16 cellular contexts compared by ENCODE assay signal in the genomic region with DNA sequence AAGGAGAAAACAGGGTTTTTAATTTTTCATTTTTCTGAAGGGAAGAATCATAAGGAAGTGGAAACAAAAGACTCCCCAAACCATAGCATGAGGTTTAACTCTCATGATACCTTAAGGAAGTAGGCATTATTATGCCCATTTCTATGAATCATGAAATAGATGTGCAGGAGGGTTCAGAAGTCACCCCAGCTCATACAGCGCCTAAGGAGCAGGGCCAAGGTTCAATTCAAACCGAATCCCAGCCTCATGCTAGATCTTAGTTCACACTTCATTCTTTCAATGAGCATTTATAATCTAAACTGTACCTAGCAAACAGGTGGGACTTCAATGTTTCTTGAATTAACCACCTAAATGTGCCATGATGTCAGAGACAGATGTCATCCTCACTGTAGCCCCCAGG.
"Had no signal": no experiment of that assay in that cellular context is flagged by ENCODE, and none has a peak within 500 bp of the region (broad histone marks: within the 10 kb centered on the region; RNA-seq: fewer than 3 reads in every experiment).

No MANE protein-coding gene starts in this region.

- H3K9me3 Mint-ChIP-seq: mesothelial cell of epicardium had no signal

- H3K27me3 ChIP-seq: dorsolateral prefrontal cortex, right lobe of liver had no signal

- H3K9me3 ChIP-seq: lower lobe of right lung, prostate gland, right lobe of liver had no signal

- H3K27ac ChIP-seq: lower lobe of right lung, prostate gland, right lobe of liver had no signal

- H3K36me3 ChIP-seq: lower lobe of right lung, prostate gland, right lobe of liver had no signal

- H3K4me3 ChIP-seq: lower lobe of right lung, prostate gland, right lobe of liver had no signal

- ATAC-seq: esophagus mucosa, lower lobe of right lung, right lobe of liver had no signal

- DNase-seq: activated CD4-positive, alpha-beta T cell treated with anti-CD3 and anti-CD28 coated beads for 1 hour; activated CD4-positive, alpha-beta T cell treated with anti-CD3 and anti-CD28 coated beads, Interleukin-2, amount 50 U/mL, for 48 hours; activated gamma-delta T cell treated with Interleukin-2 at 50 U/mL for 16 hours; activated T-cell treated with anti-CD3 and anti-CD28 coated beads, Interleukin-2, amount 50 U/mL, for 48 hours; aorta; dorsolateral prefrontal cortex; hypothalamus; lower lobe of right lung; occipital lobe; right lobe of liver; stimulated activated CD4-positive, alpha-beta T cell treated with anti-CD3 and anti-CD28 coated beads, Interleukin-2, amount 100 ng/mL, for 24 hours; substantia nigra; trophoblast cell had no signal

- H3K36me3 Mint-ChIP-seq: mesothelial cell of epicardium had no signal
